ENCODE assay signal across 25 cellular contexts in the genomic region with DNA sequence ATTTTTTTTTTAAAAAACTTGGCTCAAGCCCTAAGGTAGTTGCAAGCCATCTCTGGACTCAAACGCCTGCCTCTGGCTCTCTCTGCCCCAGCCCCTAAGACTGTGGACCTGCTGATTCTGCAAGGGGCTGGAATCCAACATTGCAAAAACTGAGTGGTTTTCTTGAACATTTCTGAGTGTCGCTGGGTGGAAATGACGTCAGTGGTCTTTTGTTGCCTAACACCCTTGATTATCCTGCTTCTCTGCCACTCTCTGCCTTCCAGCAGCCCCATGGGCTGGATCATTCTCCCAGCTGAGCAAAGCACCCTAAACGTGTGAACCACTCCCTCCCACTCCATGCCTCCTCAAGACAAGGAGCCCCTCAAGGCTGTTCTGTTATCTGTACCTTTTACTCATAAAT. TPM values are rescaled to one million over a fixed set of nuclear protein-coding genes. Genes with fewer than 3 reads are reported as not detected.
DNase-seq lines count a peak whose midpoint lies in the region; ATAC-seq, FAIRE-seq and TF ChIP-seq lines count a peak whose summit lies in the region.
"Had no signal": no experiment of that assay in that cellular context is flagged by ENCODE, and none has a peak within 500 bp of the region (broad histone marks: within the 10 kb centered on the region; RNA-seq: fewer than 3 reads in every experiment).

No MANE protein-coding gene starts in this region.

- peak overlapping the region in 1 of 2 experiments; percentile 81 for H3K18ac ChIP-seq in mesenchymal stem cell (ENCODE audit: low read depth in 1 of 2, low read length in 2 of 2)

- CTCF ChIA-PET in K562 (lab: Yijun Ruan, JAX; ENCODE audit: low intra/inter-chr PET ratio) = no interaction called here

- H2AK5ac ChIP-seq in mesenchymal stem cell (ENCODE audit: low read length, severe bottlenecking) = no peak overlapping the region

- no peak overlapping the region for H4K8ac ChIP-seq in mesenchymal stem cell (ENCODE audit: low read length)

- no peak overlapping the region for H2BK120ac ChIP-seq in mesenchymal stem cell (ENCODE audit: low read depth, low read length)

- no peak overlapping the region for H3K4me3 ChIP-seq in NB4 (ENCODE audit: low read depth, low read length)
- no peak overlapping the region for H3K4me3 ChIP-seq in K562
- H3K4me3 ChIP-seq in mesenchymal stem cell (ENCODE audit: insufficient read depth in 1 of 2, low read depth in 1 of 2, low read length in 2 of 2) = no peak overlapping the region
- H3K4me3 ChIP-seq in kidney (ENCODE audit: low read length in 2 of 2) = no peak overlapping the region
- H3K4me3 ChIP-seq: BLaER1 treated with 17β-estradiol and CSF1 and Interleukin-3, amounts not matched to agents 10 nM and 100 nM; cardiac muscle cell; ovary had no signal

- H3K23ac ChIP-seq in mesenchymal stem cell (ENCODE audit: low read length in 2 of 2) = no peak overlapping the region

- DNase-seq in GF-D8 (lab: John Stamatoyannopoulos, UW) (peak; percentile 57), NB4 (ENCODE audit: low read depth) (peak; percentile 93), K562 (ENCODE audit: extremely low read depth in 1 of 4, low spot score in 3 of 4) (no peak), mesenchymal stem cell (peak; percentile 85), germinal center (ENCODE audit: low spot score) (no peak), cerebellar cortex (ENCODE audit: low spot score) (no peak), kidney (no peak)
- DNase-seq: activated CD8-positive, alpha-beta T cell treated with anti-CD3 and anti-CD28 coated beads, Interleukin-2, amount 10 ng/mL, durations not matched to agents 7 days and 5 days; DMS79; NCI-H1417; NCI-H2029 treated with DMSO at 0.1 percent for 48 hours; NCI-H2227 treated with DMSO at 0.1 percent for 48 hours; NCI-H69; ovary; retina; SK-N-SH; stimulated activated CD4-positive, alpha-beta T cell treated with anti-CD3 and anti-CD28 coated beads, Interleukin-2, amount 100 ng/mL, for 48 hours; T-helper 2 cell had no signal

- TF ChIP-seq CTCF in NB4 (IDR thresholded peaks at IDR 0.05; ENCODE audit: low read depth, low read length) (no peak), K562 (IDR thresholded peaks at IDR 0.05 in 2 of 3, conservative IDR thresholded peaks at IDR 0.05 in 1 of 3; ENCODE audit: insufficient read depth in 2 of 3, low read depth in 1 of 3, low read length in 3 of 3) (no peak), kidney (IDR thresholded peaks at IDR 0.05; ENCODE audit: borderline replicate concordance, extremely low read depth, insufficient read depth) (no peak)

- no peaks in the 10 kb centered on the region for H3K9me3 ChIP-seq in K562 (replicated peaks; ENCODE audit: control insufficient read depth, insufficient read depth, low read depth, low read length)
- no peaks in the 10 kb centered on the region for H3K9me3 ChIP-seq in mesenchymal stem cell (ENCODE audit: control insufficient read depth, low read length)
- no peaks in the 10 kb centered on the region for H3K9me3 ChIP-seq in kidney (ENCODE audit: control insufficient read depth in 1 of 2, low read length in 2 of 2)
- H3K9me3 ChIP-seq: ovary, SK-N-SH had no signal

- H2BK5ac ChIP-seq in mesenchymal stem cell (ENCODE audit: low read depth, low read length, poor library complexity, severe bottlenecking) = no peak overlapping the region

- POLR2A ChIA-PET in K562 (lab: Yijun Ruan, JAX) = no interaction called here

- H4K91ac ChIP-seq in mesenchymal stem cell (ENCODE audit: low read length) = no peak overlapping the region

- BruUV-seq in K562 (replicated peaks; lab: Mats Ljungman, UMichigan) = no TSS peak

- H3K9ac ChIP-seq in K562 (ENCODE audit: insufficient read depth in 1 of 2, low read depth in 2 of 2, low read length in 2 of 2) = no peak overlapping the region
- H3K9ac ChIP-seq in mesenchymal stem cell (ENCODE audit: low read length) = no peak overlapping the region
- H3K9ac ChIP-seq in kidney (ENCODE audit: low read length in 2 of 2) = no peak overlapping the region
- H3K9ac ChIP-seq: BLaER1 treated with 17β-estradiol and CSF1 and Interleukin-3, amounts not matched to agents 10 nM and 100 nM; SK-N-SH had no signal

- H3K27ac ChIP-seq in K562 (ENCODE audit: extremely low read depth, low read depth, low read length) (no peak overlapping the region), mesenchymal stem cell (ENCODE audit: low read length, poor library complexity, severe bottlenecking) (no peak overlapping the region), kidney (ENCODE audit: low read depth in 2 of 2, low read length in 2 of 2) (no peak overlapping the region)
- H3K27ac ChIP-seq: BLaER1 treated with 17β-estradiol and CSF1 and Interleukin-3, amounts not matched to agents 10 nM and 100 nM; cardiac muscle cell; ovary had no signal

- H3K79me1 ChIP-seq in mesenchymal stem cell (replicated peaks; ENCODE audit: low read length, poor library complexity, severe bottlenecking) = no peaks in the 10 kb centered on the region

- 5% methylated on average over 4 of the region's 4 CpGs for WGBS in K562 (ENCODE audit: insufficient coverage, low coverage, missing lambda C conversion rate)
- WGBS in mesenchymal stem cell = 63% methylated on average over 4 of the region's 4 CpGs

- in situ Hi-C loops in K562 (cut with MboI) = no loop called here

- H4K20me1 ChIP-seq in K562 (replicated peaks; ENCODE audit: control insufficient read depth, insufficient read depth, low read length) = no peaks in the 10 kb centered on the region
- H4K20me1 ChIP-seq: BLaER1 treated with 17β-estradiol and CSF1 and Interleukin-3, amounts not matched to agents 10 nM and 100 nM had no signal

- H2BK15ac ChIP-seq in mesenchymal stem cell (ENCODE audit: low read depth, poor library complexity, severe bottlenecking) = no peak overlapping the region

- H3K79me2 ChIP-seq in K562 (ENCODE audit: control insufficient read depth, insufficient read depth, low read length) = no peaks in the 10 kb centered on the region

- H3K4me2 ChIP-seq in K562 (ENCODE audit: insufficient read depth, low read length) = no peak overlapping the region
- H3K4me2 ChIP-seq in mesenchymal stem cell (ENCODE audit: low read length, poor library complexity, severe bottlenecking) = no peak overlapping the region
- H3K4me2 ChIP-seq: BLaER1 treated with 17β-estradiol and CSF1 and Interleukin-3, amounts not matched to agents 10 nM and 100 nM; SK-N-SH had no signal

- TF ChIP-seq POLR2A in NB4 (IDR thresholded peaks at IDR 0.05; ENCODE audit: extremely low read depth, insufficient read length) (no peak), K562 (conservative IDR thresholded peaks at IDR 0.05) (no peak)

- no peaks in the 10 kb centered on the region for H3K36me3 ChIP-seq in K562 (ENCODE audit: control insufficient read depth, insufficient read depth, low read length)
- peaks cover 0 to 37% of the 10 kb centered on the region in 2 experiments for H3K36me3 ChIP-seq in mesenchymal stem cell (ENCODE audit: control insufficient read depth in 1 of 2, insufficient read depth in 2 of 2, low read depth in 1 of 2, low read length in 2 of 2)
- H3K36me3 ChIP-seq in kidney (ENCODE audit: control insufficient read depth in 1 of 2, insufficient read depth in 2 of 2, low read length in 2 of 2) = no peaks in the 10 kb centered on the region
- H3K36me3 ChIP-seq: cardiac muscle cell, ovary had no signal

- H3K14ac ChIP-seq in mesenchymal stem cell (ENCODE audit: low read length in 2 of 2) = no peak overlapping the region

- FAIRE-seq in K562 (lab: Jason Lieb, UNC) (no peak), kidney (lab: Jason Lieb, UNC) (no peak)
- FAIRE-seq: endometrium, islet of Langerhans had no signal

- H2BK12ac ChIP-seq in mesenchymal stem cell (ENCODE audit: low read length in 2 of 2) = peak overlapping the region in 1 of 2 experiments; percentile 67

- H2AFZ ChIP-seq in K562 (ENCODE audit: low read depth, low read length) (no peak overlapping the region), mesenchymal stem cell (ENCODE audit: low read depth, low read length) (no peak overlapping the region)

- TF ChIP-seq RAD21 in K562 (CRISPR knock-in tag; conservative IDR thresholded peaks at IDR 0.05 in 1 of 2, IDR thresholded peaks at IDR 0.05 in 1 of 2) = no peak

- ATAC-seq in K562 (no peak; the same call in 2 of the 3 replicates), GM21576 (IDR thresholded peaks at IDR 0.05; ENCODE audit: unreplicated experiment) (no peak)
- ATAC-seq: activated CD8-positive, alpha-beta T cell treated with anti-CD3 and anti-CD28 coated beads, Interleukin-2, amount 10 ng/mL, durations not matched to agents 7 days and 5 days; natural killer cell treated with Interleukin-12 subunit alpha and Interleukin-12 subunit beta and Interleukin-15 and Interleukin-18, amount 100 ng/mL, for 72 hours had no signal

- no peak for TF ChIP-seq EP300 in K562 (IDR thresholded peaks at IDR 0.05; ENCODE audit: low read length)

- H3K9me1 ChIP-seq in K562 (ENCODE audit: control insufficient read depth, insufficient read depth, low read length) = no peaks in the 10 kb centered on the region

- intact Hi-C loops in K562 (cut with micrococcal nuclease) (loop anchor here (5.0 kb wide), 1 partner anchor 67 kb away; no protein-coding TSS in a partner anchor), kidney (cut with DNase I) (no loop called here)

- H3K27me3 ChIP-seq in K562 (ENCODE audit: control insufficient read depth in 2 of 2, insufficient read depth in 2 of 2, low read length in 2 of 2) (peaks cover 0 to 5% of the 10 kb centered on the region in 2 experiments; a peak in 3 of 5 replicates), mesenchymal stem cell (ENCODE audit: control insufficient read depth in 1 of 2, insufficient read depth in 1 of 2, low read length in 2 of 2) (no peaks in the 10 kb centered on the region)
- H3K27me3 ChIP-seq: BLaER1 treated with 17β-estradiol and CSF1 and Interleukin-3, amounts not matched to agents 10 nM and 100 nM; cardiac muscle cell; ovary had no signal

- H3K4me1 ChIP-seq in K562 (replicated peaks in 1 of 2; ENCODE audit: control insufficient read depth in 2 of 2, insufficient read depth in 2 of 2, low read length in 2 of 2) (no peaks in the 10 kb centered on the region; a peak in 1 of 5 replicates), mesenchymal stem cell (ENCODE audit: control insufficient read depth, insufficient read depth, low read depth, low read length) (peaks cover 5% of the 10 kb centered on the region), kidney (ENCODE audit: control insufficient read depth in 1 of 2, insufficient read depth in 1 of 2, low read depth in 1 of 2, low read length in 2 of 2) (peaks cover 0 to 2% of the 10 kb centered on the region in 2 donors)

- peak overlapping the region in 1 of 2 experiments; percentile 65 for H3K4ac ChIP-seq in mesenchymal stem cell (ENCODE audit: low read depth in 1 of 2, low read length in 2 of 2)

RNA-seq across cellular contexts. Expression of a gene that starts 16.6 kb away (rescaled TPM):
- total RNA-seq in K562 (2011; cell fraction: chromatin; rRNA removed; ENCODE audit: low replicate concordance) = not detected in 2 replicates
- not detected in 2 replicates for total RNA-seq in K562 (2011; cell fraction: nucleolus; rRNA removed)
- total RNA-seq in K562 (2011; cell fraction: nucleoplasm; rRNA removed) = not detected in 2 replicates
- total RNA-seq in K562 (2014; rRNA removed) = not detected in 2 replicates
- total RNA-seq in K562 (2014; rRNA removed; fragmentation: Illumina TruSeq; extraction: Trizol) = not detected in 2 replicates
- not detected in 2 replicates for total RNA-seq in K562 (2015; rRNA removed; fragmentation: Illumina TruSeq; extraction: Trizol)
- total RNA-seq in K562 (2021) = not detected in 2 replicates
- 0.07 TPM in 2 replicates for polyA plus RNA-seq in K562 (2011; rRNA removed)
- polyA plus RNA-seq in K562 (2011; cell fraction: cytosol; rRNA removed) = 0.04 TPM in 1 of 2 replicates, not detected in the other
- 0.20 TPM in 1 of 2 replicates, not detected in the other for polyA plus RNA-seq in K562 (2011; cell fraction: nucleus; rRNA removed)
- polyA plus RNA-seq in K562 (2012) = 0.12 and 0.42 TPM in 2 replicates
- polyA plus RNA-seq in K562 (2014; fragmentation: Illumina TruSeq; extraction: Trizol) = not detected in 2 replicates
- under 1 TPM; 0.04 to 0.38 TPM for polyA plus RNA-seq in K562 (2014; fragmentation: Nextera tagmentation; extraction: Ambion mirVana)
- polyA plus RNA-seq in K562 (2014; rRNA removed) = not detected in 2 replicates
- polyA minus RNA-seq in K562 (2011; rRNA and poly(A)+ RNA removed) = 0.39 TPM in 1 of 2 replicates, not detected in the other
- not detected in 2 replicates for polyA minus RNA-seq in K562 (2011; cell fraction: cytosol; rRNA and poly(A)+ RNA removed)
- not detected in 2 replicates for polyA minus RNA-seq in K562 (2011; cell fraction: nucleus; rRNA and poly(A)+ RNA removed)
- polyA plus RNA-seq in mesenchymal stem cell (2013, experiment 1 of 2) = 0.22 TPM
- 0.37 TPM for polyA plus RNA-seq in mesenchymal stem cell (2013, experiment 2 of 2)
- 5.3 TPM for total RNA-seq in kidney
- 19.0 TPM for polyA plus RNA-seq in kidney (ENCODE audit: insufficient read depth, low read depth, low replicate concordance)

RNA-seq across cellular contexts. Expression of a gene that starts 37.9 kb away (rescaled TPM):
- 8.1 and 22.4 TPM in 2 replicates for total RNA-seq in K562 (2011; cell fraction: chromatin; rRNA removed; ENCODE audit: low replicate concordance)
- total RNA-seq in K562 (2011; cell fraction: nucleolus; rRNA removed) = 4.8 and 5.4 TPM in 2 replicates
- total RNA-seq in K562 (2011; cell fraction: nucleoplasm; rRNA removed) = 8.8 and 11.5 TPM in 2 replicates
- total RNA-seq in K562 (2014; rRNA removed) (17.4 and 21.3 TPM in 2 replicates), K562 (2014; rRNA removed; fragmentation: Illumina TruSeq; extraction: Trizol) (25.5 and 31.8 TPM in 2 replicates), K562 (2015; rRNA removed; fragmentation: Illumina TruSeq; extraction: Trizol) (33.4 and 36.3 TPM in 2 replicates), K562 (2021) (23.2 and 25.4 TPM in 2 replicates), kidney (44.0 TPM)
- polyA plus RNA-seq in K562 (2011; rRNA removed) (21.9 and 22.6 TPM in 2 replicates), K562 (2014; fragmentation: Illumina TruSeq; extraction: Trizol) (39.1 and 48.0 TPM in 2 replicates), K562 (2014; fragmentation: Nextera tagmentation; extraction: Ambion mirVana) (10 to 100 TPM; 23.2 to 27.6 TPM), K562 (2014; rRNA removed) (23.3 and 30.3 TPM in 2 replicates), kidney (ENCODE audit: insufficient read depth, low read depth, low replicate concordance) (115 TPM)
- 5.5 and 12.1 TPM in 2 replicates for polyA plus RNA-seq in K562 (2011; cell fraction: cytosol; rRNA removed)
- 25.6 and 39.2 TPM in 2 replicates for polyA plus RNA-seq in K562 (2011; cell fraction: nucleus; rRNA removed)
- polyA plus RNA-seq in K562 (2012) = 44.3 and 49.2 TPM in 2 replicates
- polyA minus RNA-seq in K562 (2011; rRNA and poly(A)+ RNA removed) = 12.2 and 17.3 TPM in 2 replicates
- 5.6 and 8.2 TPM in 2 replicates for polyA minus RNA-seq in K562 (2011; cell fraction: cytosol; rRNA and poly(A)+ RNA removed)
- polyA minus RNA-seq in K562 (2011; cell fraction: nucleus; rRNA and poly(A)+ RNA removed) = 14.4 and 34.0 TPM in 2 replicates
- polyA plus RNA-seq in mesenchymal stem cell (2013, experiment 1 of 2) = 71.6 TPM
- polyA plus RNA-seq in mesenchymal stem cell (2013, experiment 2 of 2) = 72.1 TPM

RNA-seq across cellular contexts. Expression of a gene that starts 58.6 kb away (rescaled TPM):
- not detected in 2 replicates for total RNA-seq in K562 (2011; cell fraction: chromatin; rRNA removed; ENCODE audit: low replicate concordance)
- not detected in 2 replicates for total RNA-seq in K562 (2011; cell fraction: nucleolus; rRNA removed)
- not detected in 2 replicates for total RNA-seq in K562 (2011; cell fraction: nucleoplasm; rRNA removed)
- total RNA-seq in K562 (2014; rRNA removed) (0.12 TPM in 1 of 2 replicates, not detected in the other), K562 (2014; rRNA removed; fragmentation: Illumina TruSeq; extraction: Trizol) (not detected in 2 replicates), K562 (2015; rRNA removed; fragmentation: Illumina TruSeq; extraction: Trizol) (0.04 TPM in 1 of 2 replicates, not detected in the other), K562 (2021) (0.04 TPM in 1 of 2 replicates, not detected in the other), kidney (8.9 TPM)
- polyA plus RNA-seq in K562 (2011; rRNA removed) (0.01 and 0.04 TPM in 2 replicates), K562 (2014; fragmentation: Illumina TruSeq; extraction: Trizol) (not detected in 2 replicates), K562 (2014; fragmentation: Nextera tagmentation; extraction: Ambion mirVana) (under 1 TPM in 1 of 2 experiments, not detected in 1; 0.06 TPM), K562 (2014; rRNA removed) (not detected in 2 replicates), kidney (ENCODE audit: insufficient read depth, low read depth, low replicate concordance) (0.15 TPM)
- polyA plus RNA-seq in K562 (2011; cell fraction: cytosol; rRNA removed) = not detected in 2 replicates
- not detected in 2 replicates for polyA plus RNA-seq in K562 (2011; cell fraction: nucleus; rRNA removed)
- 0.01 and 0.17 TPM in 2 replicates for polyA plus RNA-seq in K562 (2012)
- polyA minus RNA-seq in K562 (2011; rRNA and poly(A)+ RNA removed) = not detected in 2 replicates
- polyA minus RNA-seq in K562 (2011; cell fraction: cytosol; rRNA and poly(A)+ RNA removed) = not detected in 2 replicates
- polyA minus RNA-seq in K562 (2011; cell fraction: nucleus; rRNA and poly(A)+ RNA removed) = not detected in 2 replicates
- 0.41 TPM for polyA plus RNA-seq in mesenchymal stem cell (2013, experiment 1 of 2)
- 0.42 TPM for polyA plus RNA-seq in mesenchymal stem cell (2013, experiment 2 of 2)
- total RNA-seq: cardiac muscle cell, LHCN-M2 had no signal
- polyA plus RNA-seq: cardiac muscle cell had no signal

Comparison
In these comparisons a context has a peak if more than half of its experiments do, and no peak if none do; other contexts are left out.
1. DNase-seq: peak in GF-D8 (single experiment), NB4 (single experiment) and mesenchymal stem cell (single experiment); none in K562 (0 of 4), germinal center (single experiment), cerebellar cortex (single experiment) and kidney (single experiment).